ENCODE assay signal across 1 cellular context in genomic region chr19:4186087-4186993, GRCh38.
A peak's percentile ranks its signal among the peaks of the same experiment; 100 is the strongest.
TF ChIP-seq lines count a peak whose summit lies in the region.

No MANE protein-coding gene starts in this region.

TF ChIP-seq in neural cell, 6 proteins besides CTCF, POLR2A, EP300 and RAD21 (continued from another document):
- peak; percentile 40 for TF ChIP-seq SMC3 (conservative IDR thresholded peaks at IDR 0.05; ENCODE audit: poor library complexity)
